ENCODE assay signal across 13 cellular contexts in genomic region chr13:106986687-106987434, GRCh38.
"Had no signal": no experiment of that assay in that cellular context is flagged by ENCODE, and none has a peak within 500 bp of the region (broad histone marks: within the 10 kb centered on the region; RNA-seq: fewer than 3 reads in every experiment).

No MANE protein-coding gene starts in this region.

- H3K4me1 ChIP-seq: pancreas had no signal

- H3K27me3 ChIP-seq: ascending aorta, cardiac muscle cell, dorsolateral prefrontal cortex, pancreas had no signal

- H3K4me3 ChIP-seq: ascending aorta, cardiac muscle cell, dorsolateral prefrontal cortex, lung, pancreas had no signal

- H3K9me3 ChIP-seq: ascending aorta, pancreas had no signal

- ATAC-seq: activated CD4-positive, CD25-positive, alpha-beta regulatory T cell treated with anti-CD3 and anti-CD28 coated beads, Interleukin-2, amount 50 U/mL, for 24 hours; pancreas had no signal

- H3K27ac ChIP-seq: ascending aorta, cardiac muscle cell, dorsolateral prefrontal cortex, pancreas had no signal

- H3K27ac Mint-ChIP-seq: T-helper 2 cell treated with Interferon-gamma antibody and Interleukin-4, amounts not matched to agents 5 μg/mL and 100 μg/mL, for 36 hours had no signal

- DNase-seq: activated naive CD4-positive, alpha-beta T cell treated with Interleukin-2 at 50 U/mL for 16 hours; activated T-cell treated with anti-CD3 and anti-CD28 coated beads for 4 hours; hypothalamus; kidney glomerular epithelial cell; midbrain; pancreas; stimulated activated CD4-positive, alpha-beta T cell treated with anti-CD3 and anti-CD28 coated beads, Interleukin-1b, Interleukin-23, amount 100 ng/mL, for 48 hours had no signal

- H3K4me3 Mint-ChIP-seq: T-helper 2 cell treated with Interferon-gamma antibody and Interleukin-4, amounts not matched to agents 5 μg/mL and 100 μg/mL, for 36 hours had no signal
